11 cellular contexts compared by ENCODE assay signal in genomic region chr9:96116275-96117051, GRCh38.
DNase-seq lines count a peak whose midpoint lies in the region; ATAC-seq and TF ChIP-seq lines count a peak whose summit lies in the region.
"Had no signal": no experiment of that assay in that cellular context is flagged by ENCODE, and none has a peak within 500 bp of the region (broad histone marks: within the 10 kb centered on the region; RNA-seq: fewer than 3 reads in every experiment).

No MANE protein-coding gene starts in this region.

- peaks cover 37% of the 10 kb centered on the region for H3K36me3 Mint-ChIP-seq in glutamatergic neuron (ENCODE audit: unreplicated experiment)
- H3K36me3 Mint-ChIP-seq: CD8-positive, alpha-beta T cell had no signal

- TF ChIP-seq POLR2A in body of pancreas (IDR thresholded peaks at IDR 0.05) (peak; percentile 55 to 92 (median 91)), prostate gland (IDR thresholded peaks at IDR 0.05) (no peak), spleen (IDR thresholded peaks at IDR 0.05) (no peak)

- H3K4me1 ChIP-seq in body of pancreas = peaks cover 61% of the 10 kb centered on the region
- H3K4me1 ChIP-seq in prostate gland (replicated peaks) = no peaks in the 10 kb centered on the region
- H3K4me1 ChIP-seq in spleen = peaks cover 0 to 26% (median 9%) of the 10 kb centered on the region in 6 donors

- H3K27ac ChIP-seq in body of pancreas = peak overlapping the region; percentile 84 to 91 (median 89)
- peak overlapping the region; percentile 51 to 57 for H3K27ac ChIP-seq in prostate gland
- no peak overlapping the region for H3K27ac ChIP-seq in spleen

- no peak overlapping the region for H3K4me3 Mint-ChIP-seq in glutamatergic neuron (ENCODE audit: unreplicated experiment)
- H3K4me3 Mint-ChIP-seq: CD8-positive, alpha-beta T cell had no signal

- H3K27me3 ChIP-seq in body of pancreas (no peaks in the 10 kb centered on the region), prostate gland (replicated peaks; ENCODE audit: insufficient read depth) (no peaks in the 10 kb centered on the region), spleen (replicated peaks in 1 of 7) (no peaks in the 10 kb centered on the region)

- H3K27ac Mint-ChIP-seq in glutamatergic neuron (ENCODE audit: unreplicated experiment) = no peak overlapping the region
- H3K27ac Mint-ChIP-seq: CD8-positive, alpha-beta T cell had no signal

- peak; percentile 66 for DNase-seq in HuH-7 (ENCODE audit: low spot score)
- DNase-seq in body of pancreas = peak; percentile 91 to 96 (median 94)
- DNase-seq in kidney tubule cell (ENCODE audit: low spot score) = peak; percentile 67
- peak; percentile 90 for DNase-seq in prostate gland (ENCODE audit: low spot score)
- no peak for DNase-seq in glutamatergic neuron
- DNase-seq in spleen = no peak
- DNase-seq in iPS-NIHi7 (ENCODE audit: extremely low spot score) = no peak
- DNase-seq: CD8-positive, alpha-beta T cell; NCI-H1048; NCI-H82 had no signal

- H3K4me3 ChIP-seq in body of pancreas (no peak overlapping the region), prostate gland (no peak overlapping the region), spleen (no peak overlapping the region)

- peak in 2 of 7 experiments; percentile 1 to 24 for TF ChIP-seq CTCF in body of pancreas (IDR thresholded peaks at IDR 0.05)
- TF ChIP-seq CTCF in prostate gland (IDR thresholded peaks at IDR 0.05) = no peak
- no peak for TF ChIP-seq CTCF in glutamatergic neuron (IDR thresholded peaks at IDR 0.05; ENCODE audit: partially characterized antibody, unreplicated experiment)
- no peak for TF ChIP-seq CTCF in spleen (IDR thresholded peaks at IDR 0.05 in 8 of 11, conservative IDR thresholded peaks at IDR 0.05 in 3 of 11)

- WGBS in body of pancreas, 2 donors = 11 to 17% methylated on average over 5 of the region's 5 CpGs
- WGBS in prostate gland = 31% methylated on average over 5 of the region's 5 CpGs
- WGBS in spleen, 5 donors = 67 to 88% (median 68%) methylated on average over 4 to 5 of the region's 5 CpGs

- peaks cover 7% of the 10 kb centered on the region for H3K9me3 Mint-ChIP-seq in glutamatergic neuron (ENCODE audit: unreplicated experiment)
- H3K9me3 Mint-ChIP-seq: CD8-positive, alpha-beta T cell had no signal

- intact Hi-C loops in body of pancreas (cut with DNase I) = no loop called here
- intact Hi-C loops in prostate gland (cut with DNase I) = no loop called here
- intact Hi-C loops in spleen (cut with DNase I; ENCODE audit: low total_unique reads) = no loop called here

- H3K36me3 ChIP-seq in body of pancreas (replicated peaks in 1 of 2; ENCODE audit: insufficient read depth in 1 of 2, low read depth in 2 of 2) (no peaks in the 10 kb centered on the region), prostate gland (no peaks in the 10 kb centered on the region), spleen (no peaks in the 10 kb centered on the region)

- H3K27me3 Mint-ChIP-seq in glutamatergic neuron (ENCODE audit: unreplicated experiment) = no peaks in the 10 kb centered on the region

- no peaks in the 10 kb centered on the region for H3K9me3 ChIP-seq in body of pancreas
- no peaks in the 10 kb centered on the region for H3K9me3 ChIP-seq in prostate gland
- peaks cover 0 to 18% (median 4%) of the 10 kb centered on the region in 8 donors for H3K9me3 ChIP-seq in spleen

- ATAC-seq in body of pancreas (peak; percentile 92), GM19035 (IDR thresholded peaks at IDR 0.05; ENCODE audit: unreplicated experiment) (no peak)
- ATAC-seq: CD8-positive, alpha-beta T cell had no signal

- peaks cover 3% of the 10 kb centered on the region for H3K4me1 Mint-ChIP-seq in glutamatergic neuron (ENCODE audit: low read depth, unreplicated experiment)

Comparison
In these comparisons a context has a peak if more than half of its experiments do, and no peak if none do; other contexts are left out.
1. DNase-seq: peak in HuH-7 (single experiment), body of pancreas (4 of 4), kidney tubule cell (single experiment) and prostate gland (single experiment); none in glutamatergic neuron (single experiment), spleen (single experiment) and iPS-NIHi7 (single experiment).
2. H3K27ac ChIP-seq: peak in body of pancreas (4 of 4) and prostate gland (2 of 2); none in spleen (0 of 8).
3. POLR2A ChIP-seq: peak in body of pancreas (3 of 3); none in prostate gland (single experiment) and spleen (0 of 3).